In genomic region chr18:48060346-48060745, GRCh38 we compare ENCODE assay signal across 20 cellular contexts.
"Had no signal": no experiment of that assay in that cellular context is flagged by ENCODE, and none has a peak within 500 bp of the region (broad histone marks: within the 10 kb centered on the region; RNA-seq: fewer than 3 reads in every experiment).

No MANE protein-coding gene starts in this region.

- H2AFZ ChIP-seq: parathyroid adenoma had no signal

- H3K9ac ChIP-seq: parathyroid adenoma had no signal

- H3K4me1 Mint-ChIP-seq: activated CD4-positive, alpha-beta T cell treated with anti-CD3 and anti-CD28 coated beads, Interleukin-2, amount 10 ng/mL, durations not matched to agents 24 days and 14 days; activated naive CD4-positive, alpha-beta T cell treated with anti-CD3 and anti-CD28 coated beads, Interleukin-2, amount 50 U/mL, for 24 hours; activated naive CD8-positive, alpha-beta T cell treated with anti-CD3 and anti-CD28 coated beads, Interleukin-2, amount 50 U/mL, for 24 hours; T-helper 17 cell had no signal

- FAIRE-seq: endothelial cell of umbilical vein, urothelium cell line had no signal

- H3K9me3 ChIP-seq: breast epithelium, right atrium auricular region, tibial nerve had no signal

- H3K27ac Mint-ChIP-seq: activated CD4-positive, alpha-beta memory T cell treated with anti-CD3 and anti-CD28 coated beads for 36 hours; activated CD4-positive, alpha-beta T cell treated with anti-CD3 and anti-CD28 coated beads, Interleukin-2, amount 10 ng/mL, durations not matched to agents 24 days and 14 days; activated naive CD4-positive, alpha-beta T cell treated with anti-CD3 and anti-CD28 coated beads, Interleukin-2, amount 50 U/mL, for 24 hours; activated naive CD8-positive, alpha-beta T cell treated with anti-CD3 and anti-CD28 coated beads, Interleukin-2, amount 50 U/mL, for 24 hours; activated T-cell treated with anti-CD3 and anti-CD28 coated beads, Interleukin-2, amount 50 U/mL, for 24 hours; T-helper 17 cell had no signal

- H3K4me3 ChIP-seq: breast epithelium, heart right ventricle, right atrium auricular region, tibial nerve had no signal

- H3K9me3 Mint-ChIP-seq: activated CD4-positive, alpha-beta T cell treated with anti-CD3 and anti-CD28 coated beads, Interleukin-2, amount 10 ng/mL, durations not matched to agents 24 days and 14 days; activated naive CD4-positive, alpha-beta T cell treated with anti-CD3 and anti-CD28 coated beads, Interleukin-2, amount 50 U/mL, for 24 hours; activated naive CD8-positive, alpha-beta T cell treated with anti-CD3 and anti-CD28 coated beads, Interleukin-2, amount 50 U/mL, for 24 hours; activated T-cell treated with anti-CD3 and anti-CD28 coated beads, Interleukin-2, amount 50 U/mL, for 24 hours had no signal

- H3K36me3 Mint-ChIP-seq: activated CD4-positive, alpha-beta memory T cell treated with anti-CD3 and anti-CD28 coated beads for 36 hours; activated naive CD4-positive, alpha-beta T cell treated with anti-CD3 and anti-CD28 coated beads, Interleukin-2, amount 50 U/mL, for 24 hours had no signal

- H3K4me3 Mint-ChIP-seq: activated CD4-positive, alpha-beta memory T cell treated with anti-CD3 and anti-CD28 coated beads for 36 hours; activated CD4-positive, alpha-beta T cell treated with anti-CD3 and anti-CD28 coated beads, Interleukin-2, amount 10 ng/mL, durations not matched to agents 24 days and 14 days; activated naive CD4-positive, alpha-beta T cell treated with anti-CD3 and anti-CD28 coated beads, Interleukin-2, amount 50 U/mL, for 24 hours; activated naive CD8-positive, alpha-beta T cell treated with anti-CD3 and anti-CD28 coated beads, Interleukin-2, amount 50 U/mL, for 24 hours; activated T-cell treated with anti-CD3 and anti-CD28 coated beads, Interleukin-2, amount 50 U/mL, for 24 hours; T-helper 17 cell had no signal

- H3K27me3 ChIP-seq: breast epithelium, right atrium auricular region, tibial nerve had no signal

- H3K36me3 ChIP-seq: breast epithelium, heart right ventricle, right atrium auricular region, tibial nerve had no signal

- DNase-seq: activated CD4-positive, alpha-beta memory T cell treated with anti-CD3 and anti-CD28 coated beads for 36 hours; activated CD4-positive, alpha-beta T cell treated with anti-CD3 and anti-CD28 coated beads, Interleukin-2, amount 10 ng/mL, durations not matched to agents 24 days and 14 days; activated CD4-positive, CD25-positive, alpha-beta regulatory T cell treated with anti-CD3 and anti-CD28 coated beads, Interleukin-2, amount 50 U/mL, for 72 hours; activated CD8-positive, alpha-beta memory T cell treated with anti-CD3 and anti-CD28 coated beads, Interleukin-2, amount 50 U/mL, for 48 hours; activated naive CD8-positive, alpha-beta T cell treated with anti-CD3 and anti-CD28 coated beads, Interleukin-2, amount 50 U/mL, for 24 hours; activated T-cell treated with anti-CD3 and anti-CD28 coated beads, Interleukin-2, amount 50 U/mL, for 24 hours; central memory CD4-positive, alpha-beta T cell; foreskin keratinocyte; heart right ventricle; left ventricle myocardium superior; occipital lobe; stimulated activated naive CD4-positive, alpha-beta T cell treated with Interleukin-2 at 50 U/mL for 16 hours; T-helper 17 cell had no signal

- H3K27ac ChIP-seq: foreskin keratinocyte, heart right ventricle, parathyroid adenoma, right atrium auricular region had no signal

- H3K4me1 ChIP-seq: foreskin keratinocyte, heart right ventricle, parathyroid adenoma, right atrium auricular region had no signal

- H3K79me2 ChIP-seq: parathyroid adenoma had no signal

- ATAC-seq: activated naive CD8-positive, alpha-beta T cell treated with anti-CD3 and anti-CD28 coated beads, Interleukin-2, amount 50 U/mL, for 24 hours; foreskin keratinocyte; left ventricle myocardium superior; T-helper 17 cell had no signal
